ENCODE assay signal across 8 cellular contexts in genomic region chr1:96538001-96538649, GRCh38.
DNase-seq lines count a peak whose midpoint lies in the region; ATAC-seq, FAIRE-seq and TF ChIP-seq lines count a peak whose summit lies in the region.

No MANE protein-coding gene starts in this region.

- H3K4me1 ChIP-seq in pancreas, result no peaks in the 10 kb centered on the region

- no peak overlapping the region for H3K4me3 ChIP-seq in pancreas

- intact Hi-C loops in pancreas (cut with DNase I), result no loop called here

- FAIRE-seq in pancreas (lab: Jason Lieb, UNC), result no peak

- no peak overlapping the region for H3K27ac Mint-ChIP-seq in T-helper 2 cell treated with Interferon-gamma antibody and Interleukin-4, amounts not matched to agents 5 μg/mL and 100 μg/mL, for 36 hours

- no peaks in the 10 kb centered on the region for H3K9me3 Mint-ChIP-seq in T-helper 2 cell treated with Interferon-gamma antibody and Interleukin-4, amounts not matched to agents 5 μg/mL and 100 μg/mL, for 36 hours

- H3K27ac ChIP-seq in pancreas, result no peak overlapping the region

- ATAC-seq in pancreas, result peak in 3 of 4 donors; percentile 18 to 55 (median 44)

- WGBS in pancreas, 2 donors, result 48 to 53% methylated on average over 5 of the region's 5 CpGs

- H3K27me3 ChIP-seq in pancreas, result no peaks in the 10 kb centered on the region

- no peaks in the 10 kb centered on the region for H3K4me1 Mint-ChIP-seq in T-helper 2 cell treated with Interferon-gamma antibody and Interleukin-4, amounts not matched to agents 5 μg/mL and 100 μg/mL, for 36 hours (ENCODE audit: low read depth)

- DNase-seq in DMS153 (lab: John Stamatoyannopoulos, UW) (peak; percentile 46), SK-N-DZ (ENCODE audit: low spot score) (peak; percentile 15), glomerular visceral epithelial cell (ENCODE audit: extremely low spot score) (peak; percentile 54), pancreas (no peak)
- no peak for DNase-seq in activated CD4-positive, alpha-beta T cell treated with anti-CD3 and anti-CD28 coated beads for 4 hours
- DNase-seq in activated CD8-positive, alpha-beta memory T cell treated with anti-CD3 and anti-CD28 coated beads, Interleukin-2, amount 50 U/mL, for 48 hours, result no peak
- no peak for DNase-seq in T-helper 2 cell treated with Interferon-gamma antibody and Interleukin-4, amounts not matched to agents 5 μg/mL and 100 μg/mL, for 36 hours (ENCODE audit: low spot score)
- no peak for DNase-seq in activated CD4-positive, alpha-beta T cell treated with anti-CD3 and anti-CD28 coated beads for 1 hour

- H3K4me3 Mint-ChIP-seq in T-helper 2 cell treated with Interferon-gamma antibody and Interleukin-4, amounts not matched to agents 5 μg/mL and 100 μg/mL, for 36 hours, result no peak overlapping the region

- H3K27me3 Mint-ChIP-seq in T-helper 2 cell treated with Interferon-gamma antibody and Interleukin-4, amounts not matched to agents 5 μg/mL and 100 μg/mL, for 36 hours (ENCODE audit: low read depth), result no peaks in the 10 kb centered on the region

- no peaks in the 10 kb centered on the region for H3K36me3 Mint-ChIP-seq in T-helper 2 cell treated with Interferon-gamma antibody and Interleukin-4, amounts not matched to agents 5 μg/mL and 100 μg/mL, for 36 hours (ENCODE audit: low read depth)

- no peaks in the 10 kb centered on the region for H3K9me3 ChIP-seq in pancreas

- H3K36me3 ChIP-seq in pancreas, result no peaks in the 10 kb centered on the region

- no peak for TF ChIP-seq CTCF in pancreas (IDR thresholded peaks at IDR 0.05)

Comparison
In these comparisons a context has a peak if more than half of its experiments do, and no peak if none do; other contexts are left out.
1. DNase-seq: peak in DMS153 (single experiment), SK-N-DZ (single experiment) and glomerular visceral epithelial cell (single experiment); none in pancreas (0 of 6), activated CD4-positive, alpha-beta T cell treated with anti-CD3 and anti-CD28 coated beads for 4 hours (0 of 2), activated CD8-positive, alpha-beta memory T cell treated with anti-CD3 and anti-CD28 coated beads, Interleukin-2, amount 50 U/mL, for 48 hours (single experiment), T-helper 2 cell treated with Interferon-gamma antibody and Interleukin-4, amounts not matched to agents 5 μg/mL and 100 μg/mL, for 36 hours (single experiment) and activated CD4-positive, alpha-beta T cell treated with anti-CD3 and anti-CD28 coated beads for 1 hour (single experiment).